In the genomic region with DNA sequence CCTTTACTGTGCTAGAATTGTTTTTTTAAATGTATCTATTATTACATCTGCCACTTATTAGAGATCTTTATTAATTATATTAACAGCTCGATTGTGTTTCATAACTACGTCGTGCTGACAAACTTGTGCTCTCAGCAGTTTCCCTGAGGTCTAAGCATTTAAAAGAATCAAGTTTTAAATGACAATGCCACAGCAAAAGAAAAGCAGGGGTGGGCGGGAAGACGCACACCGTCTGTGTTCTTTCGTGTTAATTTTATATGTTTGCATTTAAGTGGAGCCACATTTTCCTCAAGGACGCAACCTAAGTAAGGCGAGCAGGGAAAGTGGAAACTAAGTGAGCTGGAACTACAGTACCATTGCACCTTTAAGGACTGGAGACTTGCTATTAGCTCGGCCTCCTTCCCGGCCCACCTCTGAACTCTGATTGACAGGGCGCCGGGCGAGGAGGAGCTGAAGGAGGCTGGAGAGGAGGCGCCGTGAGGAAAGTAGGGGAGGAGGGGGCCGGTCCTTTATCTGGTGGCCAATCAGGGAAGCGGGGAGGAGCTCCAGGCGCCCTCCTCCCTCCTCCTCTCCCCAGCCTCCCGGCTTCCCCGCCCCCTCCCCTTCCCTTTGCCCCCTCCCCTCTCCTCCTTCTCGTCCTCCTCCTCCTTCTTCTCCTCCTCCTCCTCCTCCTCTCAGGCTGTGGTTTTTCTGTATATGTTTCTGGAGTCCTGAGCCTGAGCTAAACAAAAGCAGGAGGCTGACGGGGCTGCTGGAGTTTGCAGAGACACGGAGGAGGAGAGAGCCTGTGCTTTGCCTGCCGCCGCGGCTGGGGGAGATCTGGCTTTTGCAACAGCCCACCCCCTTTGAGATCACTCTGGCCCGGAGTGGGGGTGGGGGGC, we compare ENCODE assay signal across 8 cellular contexts. TPM values are rescaled to one million over a fixed set of nuclear protein-coding genes. Genes with fewer than 3 reads are reported as not detected.
DNase-seq lines count a peak whose midpoint lies in the region; ATAC-seq and TF ChIP-seq lines count a peak whose summit lies in the region.

A gene (plus strand): TSS at position 724 of the 881 bp plus-strand sequence.

- DNase-seq in COLO829 (ENCODE audit: low spot score) (peak; percentile 95), OCI-LY7 (ENCODE audit: low spot score) (peak; percentile 80), activated T-cell treated with anti-CD3 and anti-CD28 coated beads for 48 hours (ENCODE audit: low read depth) (peak; percentile 66), erythroblast (lab: John Stamatoyannopoulos, UW) (peak; percentile 91 to 93), mucosa of descending colon (peak; percentile 95 to 96 (median 96))
- peak; percentile 59 to 62 for DNase-seq in stimulated activated CD8-positive, alpha-beta memory T cell treated with anti-CD3 and anti-CD28 coated beads, Interleukin-2, amount 100 ng/mL, for 48 hours (ENCODE audit: low read depth in 2 of 2)

- H3K27ac ChIP-seq in HUES6 (ENCODE audit: low read depth, low read length) = peak within 1 kb of the TSS; percentile 71
- no peak within 1 kb of the TSS for H3K27ac ChIP-seq in OCI-LY7 (ENCODE audit: low read depth, low read length, poor library complexity, severe bottlenecking)

- peak within 1 kb of the TSS; percentile 95 for H3K4me3 ChIP-seq in HUES6 (ENCODE audit: low read depth, low read length)
- H3K4me3 ChIP-seq in OCI-LY7 (ENCODE audit: low read depth, low read length, poor library complexity, severe bottlenecking) = peak within 1 kb of the TSS; percentile 56
- H3K4me3 ChIP-seq in mucosa of descending colon = peak within 1 kb of the TSS; percentile 40

- peak within 1 kb of the TSS; percentile 61 for H3K9ac ChIP-seq in HUES6 (ENCODE audit: low read length)

- intact Hi-C loops in OCI-LY7 (cut with micrococcal nuclease; ENCODE audit: unreplicated experiment) (no loop called here), mucosa of descending colon (cut with DNase I, micrococcal nuclease) (no loop called here)

- ATAC-seq in GM21515 (IDR thresholded peaks at IDR 0.05; ENCODE audit: unreplicated experiment) (peak; percentile 100), mucosa of descending colon (peak; percentile 99)

- peak within 1 kb of the TSS; percentile 57 for H3K4me2 ChIP-seq in OCI-LY7 (ENCODE audit: low read length)

- peaks cover 29% of the 10 kb centered on the region for H3K4me1 ChIP-seq in HUES6 (ENCODE audit: control insufficient read depth, insufficient read depth, low read length)
- no peaks in the 10 kb centered on the region for H3K4me1 ChIP-seq in OCI-LY7 (ENCODE audit: insufficient read depth, low read length, poor library complexity, severe bottlenecking)
- H3K4me1 ChIP-seq in mucosa of descending colon (ENCODE audit: low read depth) = no peaks in the 10 kb centered on the region

- no peaks in the 10 kb centered on the region for H3K27me3 ChIP-seq in HUES6 (ENCODE audit: control insufficient read depth, insufficient read depth, low read length)

- no peaks in the 10 kb centered on the region for H3K9me2 ChIP-seq in OCI-LY7 (ENCODE audit: insufficient read depth, low read length)

- H3K79me2 ChIP-seq in OCI-LY7 (ENCODE audit: insufficient read depth, low read depth, low read length) = no peaks in the 10 kb centered on the region

- H2AFZ ChIP-seq in OCI-LY7 (ENCODE audit: low read length) = peak within 1 kb of the TSS; percentile 76

- no peaks in the 10 kb centered on the region for H4K20me1 ChIP-seq in OCI-LY7 (ENCODE audit: insufficient read depth, low read length)

- no TSS peak for BruUV-seq in OCI-LY7 (replicated peaks; lab: Mats Ljungman, UMichigan)

- H3K36me3 ChIP-seq in HUES6 (ENCODE audit: control insufficient read depth, insufficient read depth, low read length) (peaks cover 3% of the 10 kb centered on the region; the same call in 1 of the 2 replicates), OCI-LY7 (ENCODE audit: insufficient read depth, low read length) (no peaks in the 10 kb centered on the region), mucosa of descending colon (ENCODE audit: low read depth) (no peaks in the 10 kb centered on the region)

- CTCF ChIA-PET in OCI-LY7 (lab: Charles Lee; ENCODE audit: unreplicated experiment) = interaction anchor here (0.7 kb wide), 1 partner anchor 126 kb away, joined by 4 read pairs; no protein-coding TSS in a partner anchor

- TF ChIP-seq POLR2A in erythroblast (IDR thresholded peaks at IDR 0.05; ENCODE audit: low read length) = peak; percentile 39

- TF ChIP-seq CTCF in OCI-LY7 (conservative IDR thresholded peaks at IDR 0.05; ENCODE audit: low read length) (no peak), mucosa of descending colon (IDR thresholded peaks at IDR 0.05) (no peak)

- POLR2A ChIA-PET in OCI-LY7 (lab: Charles Lee) = interaction anchor here (0.6 kb wide), 2 partner anchors 46 to 1103 kb away, joined by 3 to 4 read pairs; no protein-coding TSS in a partner anchor

- H3K9me3 ChIP-seq in HUES6 (ENCODE audit: control insufficient read depth, insufficient read depth, low read depth, low read length) = no peaks in the 10 kb centered on the region
- no peaks in the 10 kb centered on the region for H3K9me3 ChIP-seq in OCI-LY7 (ENCODE audit: low read length)
- H3K9me3 ChIP-seq in mucosa of descending colon = no peaks in the 10 kb centered on the region

RNA-seq across cellular contexts. Expression of the gene that starts here (rescaled TPM):
- not detected in 2 replicates for total RNA-seq in OCI-LY7 (2014; rRNA removed; shearing (Covaris generic))
- not detected in 2 replicates for total RNA-seq in OCI-LY7 (2022)
- 100 to 1,000 TPM in 1 of 3 donors, 10 to 100 TPM in 2; 52.6 to 182 (median 82.8) TPM for total RNA-seq in mucosa of descending colon

Comparison
In these comparisons a context has a peak if more than half of its experiments do, and no peak if none do; other contexts are left out.
1. RNA of the gene that starts here (total RNA-seq): 52.6 to 182 TPM in mucosa of descending colon; not detected in OCI-LY7; every median in the first group is over 10 times any median in the second.
2. Peak in DNase-seq, H3K4me3 ChIP-seq and H3K4me2 ChIP-seq in OCI-LY7; RNA of the gene not detected or under 1 TPM.
3. H3K4me3 ChIP-seq: peak in every context shown above with its lines; median percentile 95 in HUES6; 56 in OCI-LY7; 40 in mucosa of descending colon.
4. Peak in every context shown above with its lines, with median percentiles within 50 percentile points of each other: DNase-seq.